22 cellular contexts compared by ENCODE assay signal in the genomic region with DNA sequence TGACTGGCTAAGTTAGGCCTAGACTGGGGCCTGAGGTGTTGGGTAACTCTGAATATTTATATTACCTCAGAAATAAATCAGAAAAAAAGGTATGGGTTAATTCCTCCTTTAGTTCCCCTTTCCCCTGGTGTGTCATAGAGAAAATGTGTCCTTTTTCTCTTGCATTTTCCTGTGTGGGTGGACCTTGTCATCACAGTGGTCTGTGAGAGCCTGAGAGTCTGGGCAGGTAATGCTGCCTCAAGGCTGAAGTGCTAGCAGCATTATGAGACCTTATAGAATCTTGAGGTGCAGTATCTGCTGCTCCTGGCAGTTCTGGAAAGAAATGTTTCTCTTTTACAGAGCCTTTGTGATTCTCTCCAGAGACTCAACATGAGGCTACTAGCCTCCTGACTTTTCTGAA.
"Had no signal": no experiment of that assay in that cellular context is flagged by ENCODE, and none has a peak within 500 bp of the region (broad histone marks: within the 10 kb centered on the region; RNA-seq: fewer than 3 reads in every experiment).

No MANE protein-coding gene starts in this region.

- H3K36me3 Mint-ChIP-seq: naive thymus-derived CD4-positive, alpha-beta T cell; natural killer cell; neural progenitor cell; stimulated activated effector memory CD8-positive, alpha-beta T cell treated with anti-CD3 and anti-CD28 coated beads, Interleukin-12 subunit alpha, Interleukin-12 subunit beta, amount 100 ng/mL, for 72 hours had no signal

- H3K9me3 Mint-ChIP-seq: natural killer cell; nephron; neural progenitor cell; stimulated activated effector memory CD8-positive, alpha-beta T cell treated with anti-CD3 and anti-CD28 coated beads, Interleukin-12 subunit alpha, Interleukin-12 subunit beta, amount 100 ng/mL, for 72 hours had no signal

- H3K27me3 Mint-ChIP-seq: progenitor cell of endocrine pancreas had no signal

- H3K27ac Mint-ChIP-seq: naive thymus-derived CD4-positive, alpha-beta T cell; natural killer cell; nephron; neural progenitor cell; progenitor cell of endocrine pancreas; stimulated activated effector memory CD8-positive, alpha-beta T cell treated with anti-CD3 and anti-CD28 coated beads, Interleukin-12 subunit alpha, Interleukin-12 subunit beta, amount 100 ng/mL, for 72 hours had no signal

- H3K4me3 Mint-ChIP-seq: naive thymus-derived CD4-positive, alpha-beta T cell; natural killer cell; nephron; neural progenitor cell; stimulated activated effector memory CD8-positive, alpha-beta T cell treated with anti-CD3 and anti-CD28 coated beads, Interleukin-12 subunit alpha, Interleukin-12 subunit beta, amount 100 ng/mL, for 72 hours had no signal

- DNase-seq: naive thymus-derived CD4-positive, alpha-beta T cell; natural killer cell; occipital lobe; ovary; posterior cingulate gyrus; psoas muscle; right cardiac atrium; right lobe of liver; sigmoid colon; small intestine; stimulated activated CD4-positive, alpha-beta T cell treated with anti-CD3 and anti-CD28 coated beads, Interleukin-15, amount 100 ng/mL, for 24 hours; stimulated activated CD4-positive, alpha-beta T cell treated with anti-CD3 and anti-CD28 coated beads, Interleukin-2, amount 100 ng/mL, for 24 hours; stimulated activated CD4-positive, alpha-beta T cell treated with anti-CD3 and anti-CD28 coated beads, Interleukin-2, amount 100 ng/mL, for 48 hours; stimulated activated CD4-positive, alpha-beta T cell treated with anti-CD3 and anti-CD28 coated beads, Interleukin-4, amount 100 ng/mL, for 24 hours; stimulated activated naive CD4-positive, alpha-beta T cell treated with Interleukin-2 at 50 U/mL for 16 hours; stomach; thyroid gland; upper lobe of left lung had no signal

- H3K4me1 Mint-ChIP-seq: naive thymus-derived CD4-positive, alpha-beta T cell; natural killer cell; stimulated activated effector memory CD8-positive, alpha-beta T cell treated with anti-CD3 and anti-CD28 coated beads, Interleukin-12 subunit alpha, Interleukin-12 subunit beta, amount 100 ng/mL, for 72 hours had no signal

- ATAC-seq: naive thymus-derived CD4-positive, alpha-beta T cell; natural killer cell; psoas muscle; right cardiac atrium; right lobe of liver; stimulated activated effector memory CD8-positive, alpha-beta T cell treated with anti-CD3 and anti-CD28 coated beads, Interleukin-12 subunit alpha, Interleukin-12 subunit beta, amount 100 ng/mL, for 72 hours had no signal
